10 cellular contexts compared by ENCODE assay signal in the genomic region with DNA sequence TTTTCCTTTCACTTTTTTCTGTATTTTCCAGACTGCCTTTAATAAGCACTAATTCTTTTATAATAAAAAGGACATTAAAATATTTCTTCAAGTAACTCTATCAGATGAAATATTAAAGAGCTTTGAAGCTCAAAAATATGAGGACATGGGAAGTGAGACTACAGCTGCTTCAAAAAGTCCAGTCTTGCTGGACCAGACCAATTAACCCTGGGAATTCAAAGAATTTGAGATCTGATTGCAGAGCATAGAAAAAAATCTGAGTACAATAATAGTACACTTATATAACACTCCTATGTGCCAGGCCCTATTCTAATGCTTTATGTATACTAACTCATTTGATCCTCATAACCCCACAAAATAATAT. TPM values are rescaled to one million over a fixed set of nuclear protein-coding genes. Genes with fewer than 3 reads are reported as not detected.
A peak's percentile ranks its signal among the peaks of the same experiment; 100 is the strongest.
DNase-seq lines count a peak whose midpoint lies in the region; ATAC-seq and TF ChIP-seq lines count a peak whose summit lies in the region.
"Had no signal": no experiment of that assay in that cellular context is flagged by ENCODE, and none has a peak within 500 bp of the region (broad histone marks: within the 10 kb centered on the region; RNA-seq: fewer than 3 reads in every experiment).

No MANE protein-coding gene starts in this region.

- no peaks in the 10 kb centered on the region for H3K9me2 ChIP-seq in PC-9 (ENCODE audit: insufficient read depth)

- POLR2A ChIA-PET in CD4-positive, alpha-beta memory T cell (lab: Charles Lee; ENCODE audit: partially characterized antibody): interaction anchor here (0.7 to 4.6 kb wide), 3 partner anchors 9 to 25 kb away, joined by 4 to 51 read pairs (median 6); a partner anchor contains a TSS
- POLR2A ChIA-PET in PC-9 (lab: Charles Lee; ENCODE audit: unreplicated experiment): interaction anchor here (0.6 to 0.7 kb wide), 3 partner anchors 13 to 148 kb away, joined by 3 to 5 read pairs (median 3); no protein-coding TSS in a partner anchor

- peaks cover 98% of the 10 kb centered on the region for H3K79me2 ChIP-seq in PC-9 (ENCODE audit: low read depth)
- H3K79me2 ChIP-seq in osteoblast (ENCODE audit: insufficient read depth, low read length): peaks cover 86% of the 10 kb centered on the region

- peak overlapping the region; percentile 57 for H3K27ac ChIP-seq in CD4-positive, alpha-beta memory T cell (ENCODE audit: low read depth, low read length)
- H3K27ac ChIP-seq in PC-9 (peak overlapping the region; percentile 73), osteoblast (ENCODE audit: low read depth, low read length) (peak overlapping the region; percentile 81), Peyer's patch (peak overlapping the region in 1 of 4 donors; percentile 63)
- H3K27ac ChIP-seq in effector memory CD4-positive, alpha-beta T cell (ENCODE audit: insufficient read depth, low read length, poor library complexity, severe bottlenecking): peak overlapping the region; percentile 60

- peaks cover 14 to 17% of the 10 kb centered on the region in 2 donors for H3K36me3 Mint-ChIP-seq in CD4-positive, alpha-beta memory T cell

- peak overlapping the region; percentile 25 for H3K4me2 ChIP-seq in PC-9
- H3K4me2 ChIP-seq in osteoblast (ENCODE audit: insufficient read depth, low read length): peak overlapping the region; percentile 75

- H3K27ac Mint-ChIP-seq in CD4-positive, alpha-beta memory T cell: peak overlapping the region; percentile 82 to 98 (median 95)

- no peaks in the 10 kb centered on the region for H3K27me3 ChIP-seq in CD4-positive, alpha-beta memory T cell (ENCODE audit: insufficient read depth, low read length)
- H3K27me3 ChIP-seq in PC-9 (ENCODE audit: insufficient read depth, low read depth): no peaks in the 10 kb centered on the region
- H3K27me3 ChIP-seq in effector memory CD4-positive, alpha-beta T cell (replicated peaks; ENCODE audit: control insufficient read depth, insufficient read depth, low read length, poor library complexity, severe bottlenecking): no peaks in the 10 kb centered on the region
- H3K27me3 ChIP-seq in osteoblast (ENCODE audit: insufficient read depth, low read length): no peaks in the 10 kb centered on the region
- H3K27me3 ChIP-seq in Peyer's patch: no peaks in the 10 kb centered on the region

- H2AFZ ChIP-seq in PC-9: no peak overlapping the region
- no peak overlapping the region for H2AFZ ChIP-seq in osteoblast (ENCODE audit: low read length)

- H3K27me3 Mint-ChIP-seq in CD4-positive, alpha-beta memory T cell: no peaks in the 10 kb centered on the region
- H3K27me3 Mint-ChIP-seq: brain had no signal

- no peak for TF ChIP-seq POLR2A in Peyer's patch (IDR thresholded peaks at IDR 0.05)

- H4K20me1 ChIP-seq in PC-9 (ENCODE audit: insufficient read depth) (no peaks in the 10 kb centered on the region), osteoblast (ENCODE audit: insufficient read depth, low read length) (peaks cover 6% of the 10 kb centered on the region)

- no peaks in the 10 kb centered on the region for H3K9me3 Mint-ChIP-seq in CD4-positive, alpha-beta memory T cell
- H3K9me3 Mint-ChIP-seq: brain had no signal

- no peak overlapping the region for H3K4me3 ChIP-seq in CD4-positive, alpha-beta memory T cell (ENCODE audit: low read length in 2 of 2)
- no peak overlapping the region for H3K4me3 ChIP-seq in PC-9
- H3K4me3 ChIP-seq in effector memory CD4-positive, alpha-beta T cell (ENCODE audit: insufficient read depth, low read depth, low read length, poor library complexity, severe bottlenecking): no peak overlapping the region
- H3K4me3 ChIP-seq in osteoblast (ENCODE audit: insufficient read depth, low read length): no peak overlapping the region
- H3K4me3 ChIP-seq in Peyer's patch: no peak overlapping the region

- CTCF ChIA-PET in CD4-positive, alpha-beta memory T cell (lab: Charles Lee; ENCODE audit: partially characterized antibody): interaction anchor here (1.1 to 1.4 kb wide), 3 partner anchors 8 to 13 kb away, joined by 4 to 10 read pairs (median 6); no protein-coding TSS in a partner anchor
- CTCF ChIA-PET in PC-9 (lab: Charles Lee): no interaction called here

- peaks cover 53 to 80% (median 69%) of the 10 kb centered on the region in 4 donors for H3K4me1 Mint-ChIP-seq in CD4-positive, alpha-beta memory T cell

- no peak for DNase-seq in CD4-positive, alpha-beta memory T cell
- DNase-seq in PC-9: peak in 1 of 2 experiments; percentile 60
- DNase-seq in effector memory CD4-positive, alpha-beta T cell: no peak
- DNase-seq in osteoblast (ENCODE audit: insufficient read length, low spot score, missing footprints): no peak
- no peak for DNase-seq in Peyer's patch
- no peak for DNase-seq in T-helper 9 cell
- DNase-seq: DND-41 had no signal

- no peaks in the 10 kb centered on the region for H3K9me3 ChIP-seq in CD4-positive, alpha-beta memory T cell (ENCODE audit: control insufficient read depth in 1 of 2, low read length in 2 of 2)
- no peaks in the 10 kb centered on the region for H3K9me3 ChIP-seq in PC-9 (ENCODE audit: insufficient read depth, low read depth)
- H3K9me3 ChIP-seq in effector memory CD4-positive, alpha-beta T cell (ENCODE audit: control insufficient read depth, low read length): no peaks in the 10 kb centered on the region
- no peaks in the 10 kb centered on the region for H3K9me3 ChIP-seq in osteoblast (ENCODE audit: low read depth, low read length)
- no peaks in the 10 kb centered on the region for H3K9me3 ChIP-seq in Peyer's patch

- H3K36me3 ChIP-seq in CD4-positive, alpha-beta memory T cell (ENCODE audit: insufficient read depth, low read length): peaks cover 6% of the 10 kb centered on the region
- H3K36me3 ChIP-seq in PC-9 (ENCODE audit: low read depth): peaks cover 14% of the 10 kb centered on the region
- no peaks in the 10 kb centered on the region for H3K36me3 ChIP-seq in effector memory CD4-positive, alpha-beta T cell (ENCODE audit: control insufficient read depth, insufficient read depth, low read length)
- H3K36me3 ChIP-seq in osteoblast (ENCODE audit: insufficient read depth, low read length): peaks cover 5% of the 10 kb centered on the region
- peaks cover 0 to 10% (median 0%) of the 10 kb centered on the region in 3 donors for H3K36me3 ChIP-seq in Peyer's patch

- no TSS peak for BruUV-seq in PC-9 (replicated peaks; lab: Mats Ljungman, UMichigan)

- TF ChIP-seq CTCF in PC-9 (conservative IDR thresholded peaks at IDR 0.05) (no peak), osteoblast (IDR thresholded peaks at IDR 0.05; ENCODE audit: extremely low read depth, low read depth, low read length) (no peak), Peyer's patch (IDR thresholded peaks at IDR 0.05) (no peak)

- peaks cover 85% of the 10 kb centered on the region for H3K4me1 ChIP-seq in CD4-positive, alpha-beta memory T cell (ENCODE audit: insufficient read depth, low read length)
- H3K4me1 ChIP-seq in PC-9 (replicated peaks; ENCODE audit: insufficient read depth) (peaks cover 78% of the 10 kb centered on the region), osteoblast (ENCODE audit: insufficient read depth, low read length) (peaks cover 60% of the 10 kb centered on the region), Peyer's patch (peaks cover 0 to 70% (median 7%) of the 10 kb centered on the region in 4 donors)
- H3K4me1 ChIP-seq in effector memory CD4-positive, alpha-beta T cell (ENCODE audit: control insufficient read depth, insufficient read depth, low read length, poor library complexity, severe bottlenecking): peaks cover 32% of the 10 kb centered on the region

- intact Hi-C loops in CD4-positive, alpha-beta memory T cell (cut with micrococcal nuclease): loop anchor here (1.0 to 2.0 kb wide), 3 partner anchors 8 to 17 kb away; a partner anchor contains a TSS
- intact Hi-C loops in PC-9 (cut with micrococcal nuclease; ENCODE audit: unreplicated experiment): loop anchor here (10.0 kb wide), 1 partner anchor 145 kb away; no protein-coding TSS in a partner anchor

- no peak for ATAC-seq in HG03159 (IDR thresholded peaks at IDR 0.05; ENCODE audit: unreplicated experiment)
- ATAC-seq in HG03432 (IDR thresholded peaks at IDR 0.05; ENCODE audit: unreplicated experiment): no peak

- H3F3A ChIP-seq in PC-9 (ENCODE audit: insufficient read depth, low read depth): peaks cover 34% of the 10 kb centered on the region

- peak overlapping the region; percentile 17 to 82 (median 78) for H3K4me3 Mint-ChIP-seq in CD4-positive, alpha-beta memory T cell

RNA-seq across cellular contexts. Expression of a gene that starts 9.8 kb away (rescaled TPM):
- 10 to 100 TPM; 72.6 to 74.3 TPM for total RNA-seq in CD4-positive, alpha-beta memory T cell
- polyA plus RNA-seq in CD4-positive, alpha-beta memory T cell: 10 to 100 TPM; 28.9 to 41.3 TPM
- total RNA-seq in PC-9 (2021) (58.7 and 60.3 TPM in 2 replicates), osteoblast (45.2 and 46.9 TPM in 2 replicates), Peyer's patch (10 to 100 TPM; 14.0 to 78.8 (median 68.3) TPM)

RNA-seq across cellular contexts. Expression of a gene that starts 57.1 kb away (rescaled TPM):
- total RNA-seq in CD4-positive, alpha-beta memory T cell: not detected
- not detected for polyA plus RNA-seq in CD4-positive, alpha-beta memory T cell
- total RNA-seq in PC-9 (2021) (not detected in 2 replicates), osteoblast (0.29 and 0.36 TPM in 2 replicates), Peyer's patch (1 to 10 TPM in 2 of 4 donors, under 1 TPM in 2; 0.80 to 3.8 (median 1.9) TPM)
